Comparison of ENCODE assay signal across 8 cellular contexts in the genomic region with DNA sequence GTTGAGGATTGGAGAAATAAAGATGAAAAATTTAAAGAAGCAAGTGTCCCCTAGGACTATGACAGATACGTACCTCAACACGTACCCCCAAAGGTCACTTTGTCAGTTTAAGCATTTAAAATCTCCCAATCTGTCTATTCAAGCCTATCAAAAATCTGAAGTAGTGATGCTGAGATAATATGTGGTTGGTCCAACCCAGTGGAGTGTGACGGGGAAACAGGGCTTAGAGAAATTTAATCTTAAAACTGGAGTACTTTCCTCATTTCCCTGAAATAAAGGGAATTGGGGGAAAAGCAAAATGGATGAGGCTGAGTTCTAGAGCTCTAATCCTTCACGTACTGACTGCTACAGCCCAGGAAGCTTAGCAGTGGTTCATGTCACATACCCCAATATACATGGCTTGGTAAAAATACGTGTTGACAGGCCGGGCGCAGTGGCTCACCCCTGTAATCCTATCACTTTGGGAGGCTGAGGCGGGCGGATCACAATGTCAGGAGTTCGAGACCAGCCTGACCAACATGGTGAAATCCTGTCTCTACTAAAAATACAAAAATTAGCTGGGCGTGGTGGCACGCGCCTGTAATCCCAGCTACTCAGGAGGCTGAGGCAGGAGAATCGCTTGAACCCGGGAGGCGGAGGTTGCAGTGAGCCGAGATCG. TPM values are rescaled to one million over a fixed set of nuclear protein-coding genes. Genes with fewer than 3 reads are reported as not detected.
DNase-seq lines count a peak whose midpoint lies in the region; ATAC-seq and TF ChIP-seq lines count a peak whose summit lies in the region.
"Not testable (repeated sequence)": the region's sequence is repeated elsewhere in the genome, so short reads cannot be mapped to it uniquely, and the experiment has no call there.

No MANE protein-coding gene starts in this region.

- not testable (repeated sequence) for ATAC-seq in DND-41 (ENCODE audit: insufficient read depth, low read depth)
- peak; percentile 25 for ATAC-seq in activated CD8-positive, alpha-beta T cell treated with anti-CD3 and anti-CD28 coated beads for 36 hours
- peak; percentile 2 for ATAC-seq in memory B cell (ENCODE audit: low read depth)

- CTCF ChIA-PET in activated CD8-positive, alpha-beta T cell treated with anti-CD3 and anti-CD28 coated beads for 36 hours (lab: Charles Lee): interaction anchor here (0.8 kb wide), 1 partner anchor 22 kb away, joined by 3 read pairs; the partner anchor contains the start of gene ANP32E
- CTCF ChIA-PET in mammary epithelial cell (lab: Charles Lee; ENCODE audit: low non-redundant PET): interaction anchor here (0.5 kb wide), 1 partner anchor 22 kb away, joined by 6 read pairs; no protein-coding TSS in a partner anchor

- H3K36me3 ChIP-seq in DND-41 (ENCODE audit: insufficient read depth, low read length); mammary epithelial cell (ENCODE audit: insufficient read depth, low read length); prostate gland; tibial nerve: not testable (repeated sequence)

- peak overlapping the region; percentile 81 for H3K4me3 Mint-ChIP-seq in activated CD8-positive, alpha-beta T cell treated with anti-CD3 and anti-CD28 coated beads for 36 hours
- H3K4me3 Mint-ChIP-seq in memory B cell: peak overlapping the region; percentile 89

- dilution Hi-C loops in mammary epithelial cell (cut with HindIII; ENCODE audit: low sequenced_read_pairs): loop anchor here (5.0 kb wide), 1 partner anchor 57 kb away; no protein-coding TSS in a partner anchor

- intact Hi-C loops in activated CD8-positive, alpha-beta T cell treated with anti-CD3 and anti-CD28 coated beads for 36 hours (cut with micrococcal nuclease); mammary epithelial cell (cut with micrococcal nuclease); prostate gland (cut with DNase I): not testable (repeated sequence)

- not testable (repeated sequence) for H4K20me1 ChIP-seq in DND-41 (ENCODE audit: insufficient read depth, low read length); mammary epithelial cell (ENCODE audit: insufficient read depth, low read length)

- H3K9me3 Mint-ChIP-seq in activated CD8-positive, alpha-beta T cell treated with anti-CD3 and anti-CD28 coated beads for 36 hours; memory B cell: not testable (repeated sequence)

- BruUV-seq in mammary epithelial cell (replicated peaks; lab: Mats Ljungman, UMichigan): not testable (repeated sequence)

- POLR2A ChIA-PET in activated CD8-positive, alpha-beta T cell treated with anti-CD3 and anti-CD28 coated beads for 36 hours (lab: Charles Lee): interaction anchor here (1.1 to 2.4 kb wide), 6 partner anchors 10 to 327 kb away, joined by 4 to 10 read pairs (median 6); partner anchors contain the start of gene ANP32E

- H3K79me2 ChIP-seq in DND-41 (ENCODE audit: insufficient read depth, low read length); mammary epithelial cell (ENCODE audit: insufficient read depth, low read length): not testable (repeated sequence)

- not testable (repeated sequence) for TF ChIP-seq POLR2A in NB4 (IDR thresholded peaks at IDR 0.05; ENCODE audit: extremely low read depth, insufficient read length); prostate gland (IDR thresholded peaks at IDR 0.05); tibial nerve (IDR thresholded peaks at IDR 0.05)

- peaks cover 14% of the 10 kb centered on the region for H3K4me1 ChIP-seq in DND-41 (ENCODE audit: insufficient read depth, low read length)
- not testable (repeated sequence) for H3K4me1 ChIP-seq in mammary epithelial cell (ENCODE audit: insufficient read depth, low read length); prostate gland (replicated peaks)
- peaks cover 0 to 12% (median 2%) of the 10 kb centered on the region in 4 donors for H3K4me1 ChIP-seq in tibial nerve

- H3K9ac ChIP-seq in DND-41 (ENCODE audit: low read depth, low read length): peak overlapping the region; percentile 56
- peak overlapping the region; percentile 56 for H3K9ac ChIP-seq in mammary epithelial cell (ENCODE audit: insufficient read depth, low read length)

- H3K4me3 ChIP-seq in DND-41 (ENCODE audit: low read depth in 1 of 2, low read length in 2 of 2) (peak overlapping the region in 1 of 2 experiments; percentile 50; a peak in 3 of 4 replicates), NB4 (ENCODE audit: low read depth, low read length) (peak overlapping the region; percentile 64), mammary epithelial cell (replicated peaks in 1 of 3; ENCODE audit: insufficient read depth in 1 of 3, low read depth in 2 of 3, low read length in 3 of 3) (peak overlapping the region in 2 of 3 experiments; percentile 40 to 47), foreskin fibroblast (ENCODE audit: low read depth in 1 of 2, low read length in 2 of 2) (peak overlapping the region; percentile 43 to 60), prostate gland (peak overlapping the region; percentile 9 to 20), tibial nerve (peak overlapping the region; percentile 30 to 57 (median 52))

- peak overlapping the region; percentile 69 for H2AFZ ChIP-seq in DND-41 (ENCODE audit: low read depth, low read length)
- H2AFZ ChIP-seq in mammary epithelial cell (ENCODE audit: low read depth, low read length): peak overlapping the region; percentile 87

- not testable (repeated sequence) for TF ChIP-seq CTCF in DND-41 (IDR thresholded peaks at IDR 0.05; ENCODE audit: borderline replicate concordance, extremely low read depth, low read length, poor library complexity, severe bottlenecking); NB4 (IDR thresholded peaks at IDR 0.05; ENCODE audit: low read depth, low read length); mammary epithelial cell (conservative IDR thresholded peaks at IDR 0.05 in 1 of 2, IDR thresholded peaks at IDR 0.05 in 1 of 2; ENCODE audit: extremely low read depth in 1 of 2, insufficient read depth in 1 of 2, low read depth in 1 of 2, low read length in 2 of 2); foreskin fibroblast (IDR thresholded peaks at IDR 0.05; ENCODE audit: low read depth, low read length); prostate gland (IDR thresholded peaks at IDR 0.05); tibial nerve (IDR thresholded peaks at IDR 0.05)
- peak; percentile 52 for TF ChIP-seq CTCF in activated CD8-positive, alpha-beta T cell treated with anti-CD3 and anti-CD28 coated beads for 36 hours (IDR thresholded peaks at IDR 0.05)

- TF ChIP-seq EP300 in tibial nerve (IDR thresholded peaks at IDR 0.05): not testable (repeated sequence)

- H3K27me3 Mint-ChIP-seq in activated CD8-positive, alpha-beta T cell treated with anti-CD3 and anti-CD28 coated beads for 36 hours; memory B cell: not testable (repeated sequence)

- H3K27ac ChIP-seq in DND-41 (ENCODE audit: low read length): peak overlapping the region; percentile 89
- H3K27ac ChIP-seq in mammary epithelial cell (ENCODE audit: insufficient read depth, low read depth, low read length): peak overlapping the region; percentile 68
- peak overlapping the region; percentile 27 to 63 for H3K27ac ChIP-seq in prostate gland
- H3K27ac ChIP-seq in tibial nerve: peak overlapping the region; percentile 47 to 94 (median 82)

- DNase-seq in DND-41; NB4 (ENCODE audit: low read depth); activated CD8-positive, alpha-beta T cell treated with anti-CD3 and anti-CD28 coated beads for 36 hours; mammary epithelial cell; memory B cell (ENCODE audit: low spot score in 2 of 2); prostate gland (ENCODE audit: low spot score); tibial nerve (ENCODE audit: low spot score in 2 of 2): not testable (repeated sequence)
- DNase-seq in foreskin fibroblast: peak in 1 of 2 donors; percentile 19

- not testable (repeated sequence) for H3K36me3 Mint-ChIP-seq in activated CD8-positive, alpha-beta T cell treated with anti-CD3 and anti-CD28 coated beads for 36 hours (ENCODE audit: low read depth); memory B cell

- H3K9me3 ChIP-seq in DND-41 (ENCODE audit: insufficient read depth, low read length, severe bottlenecking); mammary epithelial cell (replicated peaks; ENCODE audit: insufficient read depth, low read length); prostate gland; tibial nerve: not testable (repeated sequence)

- H3K4me1 Mint-ChIP-seq in activated CD8-positive, alpha-beta T cell treated with anti-CD3 and anti-CD28 coated beads for 36 hours (ENCODE audit: low read depth): peaks cover 14% of the 10 kb centered on the region
- not testable (repeated sequence) for H3K4me1 Mint-ChIP-seq in memory B cell

- WGBS in mammary epithelial cell (ENCODE audit: low coverage, missing lambda C conversion rate): 76% methylated on average over 14 of the region's 18 CpGs
- WGBS in prostate gland: 78% methylated on average over 18 of the region's 18 CpGs
- WGBS in tibial nerve, 2 donors: 69 to 75% methylated on average over 18 of the region's 18 CpGs

- H3K27me3 ChIP-seq in DND-41 (ENCODE audit: insufficient read depth, low read length, poor library complexity); mammary epithelial cell (ENCODE audit: insufficient read depth, low read length); prostate gland (replicated peaks; ENCODE audit: insufficient read depth); tibial nerve: not testable (repeated sequence)

- H3K27ac Mint-ChIP-seq in activated CD8-positive, alpha-beta T cell treated with anti-CD3 and anti-CD28 coated beads for 36 hours: peak overlapping the region; percentile 96
- peak overlapping the region; percentile 98 for H3K27ac Mint-ChIP-seq in memory B cell

- peak overlapping the region; percentile 52 for H3K4me2 ChIP-seq in DND-41 (ENCODE audit: insufficient read depth, low read length)
- H3K4me2 ChIP-seq in mammary epithelial cell (ENCODE audit: insufficient read depth, low read depth, low read length): peak overlapping the region; percentile 80

- in situ Hi-C loops in mammary epithelial cell (cut with MboI; ENCODE audit: low sequenced_read_pairs in 2 of 2): not testable (repeated sequence)

RNA-seq across cellular contexts. Expression of gene ANP32E, which starts 21.7 kb away (rescaled TPM):
- 100 to 1,000 TPM; 174 to 185 TPM for total RNA-seq in activated CD8-positive, alpha-beta T cell treated with anti-CD3 and anti-CD28 coated beads for 36 hours
- total RNA-seq in mammary epithelial cell: 10 to 100 TPM; 10.3 to 37.0 TPM
- 9.7 TPM for polyA plus RNA-seq in mammary epithelial cell
- 18.1 TPM for polyA minus RNA-seq in mammary epithelial cell
- total RNA-seq in prostate gland: 10 to 100 TPM in 1 of 2 donors, 1 to 10 TPM in 1; 9.8 to 13.5 TPM
- total RNA-seq in tibial nerve: 10 to 100 TPM; 17.7 to 29.9 (median 23.7) TPM

RNA-seq across cellular contexts. Expression of gene CA14, which starts 43.3 kb away (rescaled TPM):
- total RNA-seq in activated CD8-positive, alpha-beta T cell treated with anti-CD3 and anti-CD28 coated beads for 36 hours: not detected
- not detected for total RNA-seq in mammary epithelial cell
- 0.28 TPM for polyA plus RNA-seq in mammary epithelial cell
- not detected for polyA minus RNA-seq in mammary epithelial cell
- 1 to 10 TPM in 1 of 2 donors, under 1 TPM in 1; 0.36 to 3.3 TPM for total RNA-seq in prostate gland
- total RNA-seq in tibial nerve: 1 to 10 TPM in 1 of 4 donors, under 1 TPM in 1, not detected in 2; 0.22 to 2.3 TPM

RNA-seq across cellular contexts. Expression of gene APH1A, which starts 54.6 kb away (rescaled TPM):
- total RNA-seq in activated CD8-positive, alpha-beta T cell treated with anti-CD3 and anti-CD28 coated beads for 36 hours: 10 to 100 TPM; 83.7 to 87.4 TPM
- total RNA-seq in mammary epithelial cell: 100 to 1,000 TPM; 113 to 119 TPM
- 131 TPM for polyA plus RNA-seq in mammary epithelial cell
- 141 TPM for polyA minus RNA-seq in mammary epithelial cell
- total RNA-seq in prostate gland: 100 to 1,000 TPM; 122 to 130 TPM
- 100 to 1,000 TPM in 1 of 4 donors, 10 to 100 TPM in 3; 68.1 to 108 (median 87.3) TPM for total RNA-seq in tibial nerve

RNA-seq across cellular contexts. Expression of gene C1orf54, which starts 58.4 kb away (rescaled TPM):
- 1 to 10 TPM in 1 of 2 experiments, under 1 TPM in 1; 0.90 to 1.3 TPM for total RNA-seq in activated CD8-positive, alpha-beta T cell treated with anti-CD3 and anti-CD28 coated beads for 36 hours
- 1 to 10 TPM; 1.3 to 2.3 TPM for total RNA-seq in mammary epithelial cell
- polyA plus RNA-seq in mammary epithelial cell: 0.76 TPM
- polyA minus RNA-seq in mammary epithelial cell: not detected
- total RNA-seq in prostate gland: 1 to 10 TPM; 1.4 to 8.2 TPM
- 10 to 100 TPM in 3 of 4 donors, 1 to 10 TPM in 1; 5.2 to 25.8 (median 14.1) TPM for total RNA-seq in tibial nerve

Comparison
In these comparisons a context has a peak if more than half of its experiments do, and no peak if none do; other contexts are left out.
1. RNA of gene ANP32E, which starts 21.7 kb away (total RNA-seq): 174 to 185 TPM in activated CD8-positive, alpha-beta T cell treated with anti-CD3 and anti-CD28 coated beads for 36 hours; 10.3 to 37.0 TPM in mammary epithelial cell, 17.7 to 29.9 TPM in tibial nerve and 9.8 to 13.5 TPM in prostate gland; every median in the first group is over 4 times any median in the second.
2. Peak in every context shown above with its lines, with median percentiles within 50 percentile points of each other: H3K27ac ChIP-seq.